ENCODE assay signal across 8 cellular contexts in the genomic region with DNA sequence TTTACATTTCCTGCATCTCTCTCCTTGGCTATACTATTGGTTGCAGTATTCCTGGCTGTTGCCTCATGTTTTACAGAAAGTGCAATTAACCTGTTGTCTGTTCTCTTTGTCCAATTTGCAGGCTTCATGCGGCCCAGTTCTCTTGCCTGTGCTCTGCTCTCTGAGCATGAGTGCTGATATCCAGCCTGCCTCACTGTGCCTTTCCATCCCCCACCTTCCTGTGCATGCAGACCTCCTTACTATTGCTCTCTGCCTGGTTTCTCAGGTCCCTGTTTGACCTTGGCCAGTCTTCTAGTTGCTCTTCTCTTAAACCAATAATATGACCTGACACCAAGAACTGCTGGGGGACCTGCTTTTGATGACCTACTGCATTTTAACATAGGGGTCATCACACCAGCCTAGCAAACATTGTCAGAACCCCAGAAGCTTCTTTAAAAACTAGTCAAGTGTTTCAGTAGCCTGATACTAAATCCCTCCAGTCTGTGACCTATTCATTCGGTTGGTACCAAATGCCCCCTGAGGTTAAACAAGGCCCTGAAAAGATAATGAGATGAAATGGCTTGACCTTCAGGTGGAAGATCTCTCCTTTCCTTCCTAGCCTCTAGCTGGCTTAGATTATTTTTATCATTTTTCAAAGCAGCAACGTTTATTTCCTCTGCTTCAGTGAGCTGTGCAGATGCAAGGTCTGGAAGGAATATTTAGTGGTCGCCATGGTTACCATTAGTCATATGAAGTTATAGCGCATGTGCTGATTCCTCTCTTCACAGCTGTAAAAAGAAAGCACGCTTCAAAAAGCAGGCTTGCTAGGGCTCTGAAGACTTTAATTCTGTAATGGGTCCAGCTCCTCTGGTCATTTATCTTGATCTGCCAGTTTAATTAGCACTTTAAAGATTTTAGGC.
DNase-seq lines count a peak whose midpoint lies in the region; ATAC-seq, FAIRE-seq and TF ChIP-seq lines count a peak whose summit lies in the region.

No MANE protein-coding gene starts in this region.

- H3K4me3 ChIP-seq in BE2C (ENCODE audit: low read depth, low read length) (no peak overlapping the region), fibroblast of mammary gland (ENCODE audit: control insufficient read depth, low read depth, low read length) (no peak overlapping the region), pancreas (no peak overlapping the region)

- H3K36me3 ChIP-seq in BE2C = no peaks in the 10 kb centered on the region
- no peaks in the 10 kb centered on the region for H3K36me3 ChIP-seq in pancreas

- H3K4me1 ChIP-seq in BE2C = peaks cover 64% of the 10 kb centered on the region
- no peaks in the 10 kb centered on the region for H3K4me1 ChIP-seq in pancreas

- DNase-seq in BE2C = peak; percentile 75
- DNase-seq in RPMI7951 (ENCODE audit: low read depth) = peak; percentile 95
- peak; percentile 97 for DNase-seq in fibroblast of mammary gland (ENCODE audit: low read depth)
- DNase-seq in pancreas = peak in 1 of 6 donors; percentile 3
- no peak for DNase-seq in posterior vena cava (ENCODE audit: low spot score)
- DNase-seq in UCSD-AML1 (lab: John Stamatoyannopoulos, UW; ENCODE audit: unreplicated experiment) = no peak

- FAIRE-seq in pancreas (lab: Jason Lieb, UNC) = no peak

- intact Hi-C loops in pancreas (cut with DNase I) = no loop called here
- intact Hi-C loops in posterior vena cava (cut with DNase I) = loop anchor here in 1 of 2 donors (10.0 kb wide), 1 partner anchor 160 kb away; no protein-coding TSS in a partner anchor

- H3K9me3 ChIP-seq in BE2C (no peaks in the 10 kb centered on the region), pancreas (no peaks in the 10 kb centered on the region)

- WGBS in pancreas, 2 donors = 69 to 70% methylated on average over 6 of the region's 6 CpGs

- no peak overlapping the region for H3K27ac ChIP-seq in pancreas

- ATAC-seq in GM21526 (IDR thresholded peaks at IDR 0.05; ENCODE audit: low FRiP score, unreplicated experiment) = peak; percentile 40
- peak; percentile 38 to 88 (median 78) for ATAC-seq in pancreas
- ATAC-seq in HG03095 (IDR thresholded peaks at IDR 0.05; ENCODE audit: unreplicated experiment) = no peak

- TF ChIP-seq CTCF in BE2C (IDR thresholded peaks at IDR 0.05; ENCODE audit: low read depth, low read length) (no peak), fibroblast of mammary gland (conservative IDR thresholded peaks at IDR 0.05; ENCODE audit: control insufficient read depth, insufficient read depth, low read depth, low read length) (no peak), pancreas (IDR thresholded peaks at IDR 0.05) (no peak)

- no peaks in the 10 kb centered on the region for H3K27me3 ChIP-seq in BE2C
- H3K27me3 ChIP-seq in pancreas = no peaks in the 10 kb centered on the region

Comparison
In these comparisons a context has a peak if more than half of its experiments do, and no peak if none do; other contexts are left out.
1. DNase-seq: peak in BE2C (single experiment), RPMI7951 (single experiment) and fibroblast of mammary gland (single experiment); none in posterior vena cava (single experiment) and UCSD-AML1 (single experiment).